In the genomic region with DNA sequence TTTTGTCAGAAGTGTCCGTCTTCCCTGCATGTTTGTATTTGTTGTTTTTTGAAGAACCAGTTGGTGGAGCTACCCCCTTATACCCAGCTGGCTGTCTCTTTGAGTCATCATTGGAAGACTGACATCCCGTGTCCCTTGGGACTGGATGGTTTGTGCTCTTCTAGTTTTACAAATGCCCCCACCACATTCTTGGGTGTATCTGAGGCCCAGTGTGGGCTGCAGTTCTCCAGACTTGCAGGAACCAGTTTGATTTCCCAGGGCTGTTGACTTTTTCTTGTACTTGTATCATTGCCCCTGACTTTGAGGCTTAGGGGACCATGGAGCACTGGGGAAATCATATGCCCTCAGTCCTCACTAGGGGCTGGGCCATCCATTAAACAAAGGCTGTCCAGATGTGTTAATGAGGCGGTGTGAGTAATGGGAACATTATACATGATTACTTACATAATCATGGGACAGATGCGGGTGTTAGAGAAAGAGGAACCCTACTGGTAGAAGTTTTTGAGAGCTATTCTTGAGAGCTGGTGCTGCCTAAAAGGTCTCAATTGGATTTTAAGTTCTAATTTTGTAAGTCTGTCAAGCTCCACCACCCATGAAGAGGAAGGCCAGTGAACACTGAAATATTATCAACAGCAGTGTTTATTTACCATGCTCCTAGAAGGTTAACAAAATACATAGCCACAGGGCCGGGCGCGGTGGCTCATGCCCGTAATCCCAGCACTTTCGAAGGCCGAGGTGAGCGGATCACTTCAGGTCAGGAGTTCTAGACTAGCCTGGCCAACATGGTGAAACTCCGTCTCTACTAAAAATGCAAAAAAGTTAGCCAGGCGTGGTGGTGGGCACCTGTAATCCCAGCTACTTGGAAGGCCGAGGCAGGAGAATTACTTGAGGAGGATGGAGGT, we compare ENCODE assay signal across 8 cellular contexts. TPM values are rescaled to one million over a fixed set of nuclear protein-coding genes. Genes with fewer than 3 reads are reported as not detected.
DNase-seq lines count a peak whose midpoint lies in the region; ATAC-seq, FAIRE-seq and TF ChIP-seq lines count a peak whose summit lies in the region.

No MANE protein-coding gene starts in this region.

- TF ChIP-seq EP300 in A549 (IDR thresholded peaks at IDR 0.05) = no peak

- H3K4me1 ChIP-seq in A549 = peaks cover 16% of the 10 kb centered on the region
- peaks cover 92% of the 10 kb centered on the region for H3K4me1 ChIP-seq in HUES48 (ENCODE audit: control insufficient read depth, insufficient read depth, low read length)
- peaks cover 46% of the 10 kb centered on the region for H3K4me1 ChIP-seq in neural progenitor cell

- peaks cover 97% of the 10 kb centered on the region for H3K4me1 Mint-ChIP-seq in activated naive CD8-positive, alpha-beta T cell (ENCODE audit: low read depth)
- peaks cover 90% of the 10 kb centered on the region for H3K4me1 Mint-ChIP-seq in neural progenitor cell

- peaks cover 100% of the 10 kb centered on the region for H3K79me2 ChIP-seq in neural progenitor cell (ENCODE audit: low read depth)

- ATAC-seq in A549 = peak in 1 of 2 experiments; percentile 52; a peak in 2 of 6 replicates
- ATAC-seq in GM18502 (IDR thresholded peaks at IDR 0.05; ENCODE audit: poor library complexity, unreplicated experiment) = peak; percentile 36
- no peak for ATAC-seq in HG03175 (IDR thresholded peaks at IDR 0.05; ENCODE audit: unreplicated experiment)

- FAIRE-seq in A549 (lab: Jason Lieb, UNC) = no peak

- H2AFZ ChIP-seq in neural progenitor cell (replicated peaks) = no peak overlapping the region

- H3K36me3 ChIP-seq in HUES48 (ENCODE audit: control insufficient read depth, insufficient read depth, low read length) (peaks cover 54% of the 10 kb centered on the region), neural progenitor cell (no peaks in the 10 kb centered on the region)

- no peak for TF ChIP-seq POLR2A in A549 (IDR thresholded peaks at IDR 0.05; ENCODE audit: low read length)

- no peaks in the 10 kb centered on the region for H3K27me3 ChIP-seq in HUES48 (ENCODE audit: control insufficient read depth, insufficient read depth, low read length)
- H3K27me3 ChIP-seq in neural progenitor cell = no peaks in the 10 kb centered on the region

- H3K4me2 ChIP-seq in A549 (no peak overlapping the region), neural progenitor cell (no peak overlapping the region)

- H3K4me3 Mint-ChIP-seq in activated naive CD8-positive, alpha-beta T cell = peak overlapping the region; percentile 14
- no peak overlapping the region for H3K4me3 Mint-ChIP-seq in neural progenitor cell

- CTCF ChIA-PET in A549 (lab: Yijun Ruan, JAX) = interaction anchor here (1.4 kb wide), 1 partner anchor 52 kb away, joined by 3 read pairs; no protein-coding TSS in a partner anchor

- H3K36me3 Mint-ChIP-seq in activated naive CD8-positive, alpha-beta T cell = peaks cover 14% of the 10 kb centered on the region
- H3K36me3 Mint-ChIP-seq in neural progenitor cell = peaks cover 13% of the 10 kb centered on the region

- no peaks in the 10 kb centered on the region for H3K9me3 Mint-ChIP-seq in activated naive CD8-positive, alpha-beta T cell (ENCODE audit: low read depth)
- no peaks in the 10 kb centered on the region for H3K9me3 Mint-ChIP-seq in neural progenitor cell

- H3K9me3 ChIP-seq in A549 = no peaks in the 10 kb centered on the region
- no peaks in the 10 kb centered on the region for H3K9me3 ChIP-seq in HUES48 (ENCODE audit: control insufficient read depth, insufficient read depth, low read length)
- H3K9me3 ChIP-seq in neural progenitor cell (ENCODE audit: low read depth) = no peaks in the 10 kb centered on the region

- WGBS in A549 (ENCODE audit: missing lambda C conversion rate) = 90% methylated on average over 14 of the region's 14 CpGs

- no peak for TF ChIP-seq CTCF in A549 (IDR thresholded peaks at IDR 0.05)
- TF ChIP-seq CTCF in neural progenitor cell (IDR thresholded peaks at IDR 0.05) = peak; percentile 23

- POLR2A ChIA-PET in A549 (lab: Yijun Ruan, JAX) = no interaction called here

- H3K9ac ChIP-seq in HUES48 (ENCODE audit: low read depth, low read length) (no peak overlapping the region), neural progenitor cell (no peak overlapping the region)

- TF ChIP-seq RAD21 in A549 (conservative IDR thresholded peaks at IDR 0.05 in 1 of 2, IDR thresholded peaks at IDR 0.05 in 1 of 2) = peak; percentile 21 to 33; a peak in 4 of 5 replicates

- H3K27ac ChIP-seq in A549 (no peak overlapping the region), HUES48 (ENCODE audit: low read depth, low read length) (no peak overlapping the region), neural progenitor cell (no peak overlapping the region)

- DNase-seq in A549 (ENCODE audit: low read depth in 1 of 2, low spot score in 1 of 2) (peak in 1 of 2 experiments; percentile 41), neural progenitor cell (ENCODE audit: low spot score) (peak; percentile 41), GM19240 (ENCODE audit: insufficient read length, low spot score) (no peak), SW480 (ENCODE audit: low spot score) (no peak)

- H3K27ac Mint-ChIP-seq in activated naive CD8-positive, alpha-beta T cell = peak overlapping the region; percentile 79
- peak overlapping the region; percentile 9 for H3K27ac Mint-ChIP-seq in neural progenitor cell

- peaks cover 32% of the 10 kb centered on the region for H3F3A ChIP-seq in neural progenitor cell (ENCODE audit: low read depth)

- no peaks in the 10 kb centered on the region for H3K27me3 Mint-ChIP-seq in activated naive CD8-positive, alpha-beta T cell
- H3K27me3 Mint-ChIP-seq in neural progenitor cell (ENCODE audit: insufficient read depth, low read depth) = peaks cover 2% of the 10 kb centered on the region

- peaks cover 100% of the 10 kb centered on the region for H4K20me1 ChIP-seq in neural progenitor cell (ENCODE audit: low read depth)

- H3K4me3 ChIP-seq in A549 (no peak overlapping the region), HUES48 (ENCODE audit: low read depth, low read length) (peak overlapping the region; percentile 20), neural progenitor cell (no peak overlapping the region)

TF ChIP-seq in A549, 52 proteins besides CTCF, POLR2A, EP300 and RAD21:
- TF ChIP-seq ZSCAN20 (CRISPR knock-in tag; IDR thresholded peaks at IDR 0.05) = no peak
- no peak for TF ChIP-seq KDM5A (IDR thresholded peaks at IDR 0.05)
- no peak for TF ChIP-seq PHF8 (IDR thresholded peaks at IDR 0.05; ENCODE audit: borderline replicate concordance, low read depth)
- no peak for TF ChIP-seq MYC (IDR thresholded peaks at IDR 0.05; ENCODE audit: borderline replicate concordance, low read length)
- no peak for TF ChIP-seq NR3C1 (IDR thresholded peaks at IDR 0.05)
- no peak for TF ChIP-seq NPAS2 (CRISPR knock-in tag; IDR thresholded peaks at IDR 0.05; ENCODE audit: borderline replicate concordance)
- TF ChIP-seq, protein P1, sequence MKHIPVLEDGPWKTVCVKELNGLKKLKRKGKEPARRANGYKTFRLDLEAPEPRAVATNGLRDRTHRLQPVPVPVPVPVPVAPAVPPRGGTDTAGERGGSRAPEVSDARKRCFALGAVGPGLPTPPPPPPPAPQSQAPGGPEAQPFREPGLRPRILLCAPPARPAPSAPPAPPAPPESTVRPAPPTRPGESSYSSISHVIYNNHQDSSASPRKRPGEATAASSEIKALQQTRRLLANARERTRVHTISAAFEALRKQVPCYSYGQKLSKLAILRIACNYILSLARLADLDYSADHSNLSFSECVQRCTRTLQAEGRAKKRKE (CRISPR knock-in tag; IDR thresholded peaks at IDR 0.05; ENCODE audit: low read depth) = no peak
- TF ChIP-seq FOSL2 (IDR thresholded peaks at IDR 0.05) = no peak
- TF ChIP-seq FOSL2 (CRISPR knock-in tag; IDR thresholded peaks at IDR 0.05) = no peak
- no peak for TF ChIP-seq JUNB (IDR thresholded peaks at IDR 0.05)
- no peak for TF ChIP-seq CBX8 (IDR thresholded peaks at IDR 0.05)

RNA-seq across cellular contexts. Expression of a gene that starts 8.5 kb away (rescaled TPM):
- polyA plus RNA-seq in A549 (2011; rRNA removed) (8.3 and 10.0 TPM in 2 replicates), A549 (2017; fragmentation: RNase III; extraction: RNeasy Plus Mini Kit Qiagen cat#74134 plus additional on column Dnase treatment) (6.7 to 7.8 TPM (median 7.3 TPM) in 3 replicates)
- polyA plus RNA-seq in A549 (2012; cell fraction: cytosol; rRNA removed) = 4.1 and 4.4 TPM in 2 replicates
- polyA plus RNA-seq in A549 (2012; cell fraction: nucleus; rRNA removed) = 5.8 and 6.1 TPM in 2 replicates
- 11.8 and 13.0 TPM in 2 replicates for polyA minus RNA-seq in A549 (2011; rRNA and poly(A)+ RNA removed)
- 38.9 and 45.8 TPM in 2 replicates for total RNA-seq in neural progenitor cell (ENCODE audit: low replicate concordance)
